Comparison of ENCODE assay signal across 10 cellular contexts in the genomic region with DNA sequence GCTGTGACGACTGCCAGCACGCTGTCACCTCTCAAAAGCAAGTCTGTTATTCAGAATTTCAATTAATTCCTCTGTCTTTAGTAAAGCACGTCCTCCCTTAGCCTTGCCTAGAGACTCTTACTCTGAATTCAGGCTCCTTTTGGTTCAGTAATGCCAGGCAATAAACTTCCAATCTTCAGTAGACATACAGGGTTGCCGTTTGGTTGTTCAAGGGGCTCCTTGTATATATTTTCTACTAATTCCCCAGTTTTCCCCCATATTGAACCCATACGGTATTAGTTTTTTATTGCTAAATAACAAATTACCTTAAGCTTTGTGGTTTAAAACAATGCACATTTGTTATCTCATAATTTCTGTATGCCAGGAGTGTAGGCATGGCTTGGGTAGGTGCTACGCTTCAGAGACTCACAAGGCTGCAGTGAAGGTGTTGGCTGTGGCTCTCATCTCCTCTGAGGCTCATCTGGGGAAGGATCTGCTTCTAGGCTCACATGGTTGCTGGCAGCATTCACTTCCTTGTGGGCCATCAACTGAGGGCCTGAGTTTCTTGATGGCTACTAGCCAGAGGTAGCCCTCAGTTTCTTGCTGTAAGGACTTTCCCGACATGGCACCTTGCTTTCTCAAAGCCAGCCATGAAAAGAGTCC. TPM values are rescaled to one million over a fixed set of nuclear protein-coding genes. Genes with fewer than 3 reads are reported as not detected.
A peak's percentile ranks its signal among the peaks of the same experiment; 100 is the strongest.
DNase-seq lines count a peak whose midpoint lies in the region; ATAC-seq and TF ChIP-seq lines count a peak whose summit lies in the region.
"Had no signal": no experiment of that assay in that cellular context is flagged by ENCODE, and none has a peak within 500 bp of the region (broad histone marks: within the 10 kb centered on the region; RNA-seq: fewer than 3 reads in every experiment).

No MANE protein-coding gene starts in this region.

- H3K4me3 Mint-ChIP-seq in activated CD4-positive, alpha-beta T cell treated with anti-CD3 and anti-CD28 coated beads for 36 hours, result peak overlapping the region; percentile 55

- no peak for ATAC-seq in activated CD4-positive, alpha-beta T cell treated with anti-CD3 and anti-CD28 coated beads for 36 hours
- ATAC-seq in gastroesophageal sphincter, result no peak
- no peak for ATAC-seq in HG02623 (IDR thresholded peaks at IDR 0.05; ENCODE audit: unreplicated experiment)

- WGBS in gastroesophageal sphincter (ENCODE audit: low coverage in 1 of 2), 2 donors, result 67 to 75% methylated on average over 4 of the region's 7 CpGs
- WGBS in stomach, 5 donors, result 52 to 82% (median 74%) methylated on average over 5 to 7 of the region's 7 CpGs

- TF ChIP-seq POLR2A in gastroesophageal sphincter (IDR thresholded peaks at IDR 0.05), result no peak
- no peak for TF ChIP-seq POLR2A in stomach (IDR thresholded peaks at IDR 0.05)

- intact Hi-C loops in activated CD4-positive, alpha-beta T cell treated with anti-CD3 and anti-CD28 coated beads for 36 hours (cut with DNase I, micrococcal nuclease), result loop anchor here (2.0 to 10.0 kb wide), 7 partner anchors 38 to 625 kb away; a partner anchor contains a TSS
- intact Hi-C loops in stomach (cut with DNase I; ENCODE audit: low total_unique reads), result no loop called here

- H3K27me3 ChIP-seq in gastroesophageal sphincter (peaks cover 5% of the 10 kb centered on the region), stomach (no peaks in the 10 kb centered on the region)

- DNase-seq in activated CD4-positive, alpha-beta T cell treated with anti-CD3 and anti-CD28 coated beads for 36 hours, result no peak
- DNase-seq in activated CD4-positive, alpha-beta T cell treated with anti-CD3 and anti-CD28 coated beads, Interleukin-2, amount 50 U/mL, for 4 hours, result no peak
- DNase-seq in stomach (no peak), AG08395 (ENCODE audit: low spot score) (no peak), NCI-H1105 treated with DMSO at 0.1 percent for 48 hours (lab: John Stamatoyannopoulos, UW) (no peak)
- DNase-seq: NCI-H1048, SJCRH30 had no signal

- no peaks in the 10 kb centered on the region for H3K36me3 ChIP-seq in gastroesophageal sphincter
- H3K36me3 ChIP-seq in stomach, result no peaks in the 10 kb centered on the region
- H3K36me3 ChIP-seq: SJCRH30 had no signal

- peaks cover 2% of the 10 kb centered on the region for H3K36me3 Mint-ChIP-seq in activated CD4-positive, alpha-beta T cell treated with anti-CD3 and anti-CD28 coated beads for 36 hours (ENCODE audit: low read depth)

- CTCF ChIA-PET in activated CD4-positive, alpha-beta T cell treated with anti-CD3 and anti-CD28 coated beads for 36 hours (lab: Charles Lee), result interaction anchor here (1.0 to 5.7 kb wide), 4 partner anchors 10 to 107 kb away, joined by 3 to 113 read pairs (median 8); a partner anchor contains a TSS

- TF ChIP-seq CTCF in WI38 (IDR thresholded peaks at IDR 0.05; ENCODE audit: low read depth, low read length) (no peak), gastroesophageal sphincter (IDR thresholded peaks at IDR 0.05) (no peak), stomach (IDR thresholded peaks at IDR 0.05) (no peak)

- peaks cover 5% of the 10 kb centered on the region for H3K9me3 Mint-ChIP-seq in activated CD4-positive, alpha-beta T cell treated with anti-CD3 and anti-CD28 coated beads for 36 hours (ENCODE audit: low read depth)

- POLR2A ChIA-PET in activated CD4-positive, alpha-beta T cell treated with anti-CD3 and anti-CD28 coated beads for 36 hours (lab: Charles Lee), result interaction anchor here (3.1 kb wide), 1 partner anchor 21 kb away, joined by 31 read pairs; a partner anchor contains a TSS

- H3K4me3 ChIP-seq in WI38 (ENCODE audit: low read depth, low read length), result peak overlapping the region; percentile 29; the same call in 1 of the 2 replicates
- peak overlapping the region; percentile 44 to 47 for H3K4me3 ChIP-seq in gastroesophageal sphincter
- peak overlapping the region; percentile 10 to 50 (median 38) for H3K4me3 ChIP-seq in stomach
- H3K4me3 ChIP-seq: SJCRH30 had no signal

- no peaks in the 10 kb centered on the region for H3K27me3 Mint-ChIP-seq in activated CD4-positive, alpha-beta T cell treated with anti-CD3 and anti-CD28 coated beads for 36 hours

- H3K27ac Mint-ChIP-seq in activated CD4-positive, alpha-beta T cell treated with anti-CD3 and anti-CD28 coated beads for 36 hours, result peak overlapping the region; percentile 44

- no peaks in the 10 kb centered on the region for H3K4me1 ChIP-seq in gastroesophageal sphincter
- H3K4me1 ChIP-seq in stomach, result peaks cover 0 to 9% (median 2%) of the 10 kb centered on the region in 4 donors
- H3K4me1 ChIP-seq: SJCRH30 had no signal

- TF ChIP-seq EP300 in gastroesophageal sphincter (IDR thresholded peaks at IDR 0.05) (no peak), stomach (IDR thresholded peaks at IDR 0.05) (no peak)

- H3K9me3 ChIP-seq in gastroesophageal sphincter, result no peaks in the 10 kb centered on the region
- no peaks in the 10 kb centered on the region for H3K9me3 ChIP-seq in stomach
- H3K9me3 ChIP-seq: SJCRH30 had no signal

- peaks cover 79% of the 10 kb centered on the region for H3K4me1 Mint-ChIP-seq in activated CD4-positive, alpha-beta T cell treated with anti-CD3 and anti-CD28 coated beads for 36 hours

- H3K27ac ChIP-seq in gastroesophageal sphincter (peak overlapping the region in 2 of 4 donors; percentile 14 to 15), stomach (peak overlapping the region; percentile 40 to 74 (median 63))
- H3K27ac ChIP-seq: SJCRH30 had no signal

RNA-seq across cellular contexts. Expression of a gene that starts 7.3 kb away (rescaled TPM):
- total RNA-seq in activated CD4-positive, alpha-beta T cell treated with anti-CD3 and anti-CD28 coated beads for 36 hours, result 1 to 10 TPM; 3.1 to 3.8 TPM
- total RNA-seq in gastroesophageal sphincter (not detected), stomach (1 to 10 TPM in 1 of 5 donors, not detected in 4; 1.7 TPM)
- 1 to 10 TPM in 2 of 3 donors, not detected in 1; 1.0 to 3.5 TPM for polyA plus RNA-seq in stomach
- total RNA-seq: SJCRH30 had no signal

RNA-seq across cellular contexts. Expression of a gene that starts 20.5 kb away (rescaled TPM):
- 100 to 1,000 TPM in 1 of 2 experiments, 10 to 100 TPM in 1; 97.9 to 127 TPM for total RNA-seq in activated CD4-positive, alpha-beta T cell treated with anti-CD3 and anti-CD28 coated beads for 36 hours
- 1 to 10 TPM in 2 of 4 donors, under 1 TPM in 2; 0.47 to 2.6 (median 1.1) TPM for total RNA-seq in gastroesophageal sphincter
- 10 to 100 TPM in 2 of 5 donors, 1 to 10 TPM in 2, not detected in 1; 2.2 to 15.4 (median 10.0) TPM for total RNA-seq in stomach
- polyA plus RNA-seq in stomach, result 1 to 10 TPM; 2.1 to 3.4 (median 2.9) TPM
- total RNA-seq: SJCRH30 had no signal

Comparison
In these comparisons a context has a peak if more than half of its experiments do, and no peak if none do; other contexts are left out.
1. RNA of a gene that starts 20.5 kb away (total RNA-seq): 97.9 to 127 TPM in activated CD4-positive, alpha-beta T cell treated with anti-CD3 and anti-CD28 coated beads for 36 hours; 2.2 to 15.4 TPM in stomach and 0.47 to 2.6 TPM in gastroesophageal sphincter; every median in the first group is over 4 times any median in the second.
2. Peak in every context shown above with its lines, with median percentiles within 50 percentile points of each other: H3K4me3 ChIP-seq.